ENCODE assay signal across 1 cellular context in the genomic region with DNA sequence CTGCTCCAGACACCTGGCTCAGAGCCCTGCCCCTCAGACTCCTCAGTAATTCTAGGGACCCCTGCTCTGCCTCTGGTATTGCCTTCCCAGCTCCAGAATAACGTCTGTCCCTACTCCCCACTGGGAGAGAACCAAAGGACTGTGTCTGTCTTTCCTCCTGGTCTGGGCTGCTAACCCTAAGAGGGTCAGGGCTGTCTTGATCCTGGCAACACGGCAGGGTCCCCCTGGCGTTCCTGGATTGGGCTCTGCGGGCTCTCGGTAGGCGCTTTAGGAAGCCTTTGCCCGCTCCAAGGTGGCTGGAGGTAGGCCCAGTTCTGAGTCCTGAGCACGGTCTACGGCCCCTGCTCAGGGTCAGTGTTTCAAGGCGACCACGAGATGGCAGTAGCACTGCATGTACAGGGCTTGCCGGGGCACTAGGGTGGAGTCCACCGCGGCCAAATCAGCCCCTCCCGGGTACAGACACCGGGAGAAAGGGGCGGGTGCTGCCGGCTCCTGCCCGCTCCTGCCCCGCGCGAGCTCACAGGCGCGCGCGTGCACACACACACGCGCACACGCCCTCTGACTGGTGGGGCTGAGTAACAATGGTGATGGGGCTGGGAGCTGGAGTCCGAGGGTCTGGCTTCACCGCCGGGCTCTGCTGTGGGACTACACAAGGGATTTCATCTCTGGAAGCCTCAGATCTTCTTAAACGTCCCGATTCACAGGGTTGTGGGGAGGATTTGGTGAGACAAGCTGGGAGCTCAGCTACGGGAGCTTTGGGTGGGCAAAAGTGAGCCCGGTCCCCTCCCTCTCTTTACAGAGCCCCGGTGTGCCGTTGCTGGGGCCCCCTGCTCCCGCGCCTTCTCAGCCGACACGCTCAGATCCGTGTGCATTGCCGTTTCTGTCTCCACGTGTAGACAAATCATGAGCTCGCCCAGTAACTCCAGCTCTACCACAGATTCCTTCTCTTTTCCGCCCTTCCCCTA.
TF ChIP-seq lines count a peak whose summit lies in the region.

No MANE protein-coding gene starts in this region.

TF ChIP-seq in HepG2, 621 proteins besides CTCF, POLR2A, EP300 and RAD21 (continues in another document):
- TF ChIP-seq EHMT2 (IDR thresholded peaks at IDR 0.05; ENCODE audit: borderline replicate concordance, low read depth, low read length) (no peak), ZNF644 (CRISPR knock-in tag; IDR thresholded peaks at IDR 0.05; ENCODE audit: low read depth) (no peak), ZFY (CRISPR knock-in tag; IDR thresholded peaks at IDR 0.05) (peak; percentile 52; the same call in 1 of the 2 replicates), ONECUT2 (CRISPR knock-in tag; IDR thresholded peaks at IDR 0.05) (no peak), KAT7 (CRISPR knock-in tag; IDR thresholded peaks at IDR 0.05; ENCODE audit: borderline replicate concordance) (no peak), ZBTB42 (CRISPR knock-in tag; IDR thresholded peaks at IDR 0.05) (no peak), CAMTA2 (CRISPR knock-in tag; IDR thresholded peaks at IDR 0.05; ENCODE audit: borderline replicate concordance) (no peak), ZNF564 (CRISPR knock-in tag; IDR thresholded peaks at IDR 0.05) (0 out of 2 replicates have a peak, but pooled peaks have one; percentile 56), PCBP2 (optimal IDR thresholded peaks at IDR 0.05; ENCODE audit: low read depth, low read length, poor library complexity, severe bottlenecking) (no peak), HDAC2 (CRISPR knock-in tag; IDR thresholded peaks at IDR 0.05) (peak; percentile 46; the same call in 1 of the 2 replicates), HDAC1 (CRISPR knock-in tag; IDR thresholded peaks at IDR 0.05) (peak; percentile 69), POGZ (CRISPR knock-in tag; IDR thresholded peaks at IDR 0.05) (no peak), ZBTB7A (CRISPR knock-in tag; IDR thresholded peaks at IDR 0.05) (peak; percentile 70), ZNF775 (CRISPR knock-in tag; IDR thresholded peaks at IDR 0.05; ENCODE audit: borderline replicate concordance) (no peak), ZNF354B (CRISPR knock-in tag; IDR thresholded peaks at IDR 0.05) (no peak), DR1 (CRISPR knock-in tag; IDR thresholded peaks at IDR 0.05) (no peak), SMYD3 (CRISPR knock-in tag; IDR thresholded peaks at IDR 0.05) (no peak), ZKSCAN5 (CRISPR knock-in tag; IDR thresholded peaks at IDR 0.05) (no peak), ERF (CRISPR knock-in tag; IDR thresholded peaks at IDR 0.05) (peak; percentile 50; the same call in 1 of the 2 replicates), ZNF337 (CRISPR knock-in tag; IDR thresholded peaks at IDR 0.05; ENCODE audit: borderline replicate concordance, low read depth) (no peak), KDM2A (CRISPR knock-in tag; IDR thresholded peaks at IDR 0.05; ENCODE audit: borderline replicate concordance, low read depth) (peak; percentile 97), ATRX (CRISPR knock-in tag; IDR thresholded peaks at IDR 0.05; ENCODE audit: borderline replicate concordance) (no peak), ZNF83 (CRISPR knock-in tag; IDR thresholded peaks at IDR 0.05; ENCODE audit: borderline replicate concordance) (no peak), ZNF549 (CRISPR knock-in tag; IDR thresholded peaks at IDR 0.05) (no peak), KDM6A (CRISPR knock-in tag; IDR thresholded peaks at IDR 0.05; ENCODE audit: low read depth) (no peak), TBX3 (IDR thresholded peaks at IDR 0.05; ENCODE audit: borderline replicate concordance) (no peak), NFE2L1 (CRISPR knock-in tag; IDR thresholded peaks at IDR 0.05; ENCODE audit: borderline replicate concordance) (no peak)
- TF ChIP-seq, protein P1, sequence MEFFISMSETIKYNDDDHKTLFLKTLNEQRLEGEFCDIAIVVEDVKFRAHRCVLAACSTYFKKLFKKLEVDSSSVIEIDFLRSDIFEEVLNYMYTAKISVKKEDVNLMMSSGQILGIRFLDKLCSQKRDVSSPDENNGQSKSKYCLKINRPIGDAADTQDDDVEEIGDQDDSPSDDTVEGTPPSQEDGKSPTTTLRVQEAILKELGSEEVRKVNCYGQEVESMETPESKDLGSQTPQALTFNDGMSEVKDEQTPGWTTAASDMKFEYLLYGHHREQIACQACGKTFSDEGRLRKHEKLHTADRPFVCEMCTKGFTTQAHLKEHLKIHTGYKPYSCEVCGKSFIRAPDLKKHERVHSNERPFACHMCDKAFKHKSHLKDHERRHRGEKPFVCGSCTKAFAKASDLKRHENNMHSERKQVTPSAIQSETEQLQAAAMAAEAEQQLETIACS (CRISPR knock-in tag; IDR thresholded peaks at IDR 0.05), result peak; percentile 88
- TF ChIP-seq, protein P2, sequence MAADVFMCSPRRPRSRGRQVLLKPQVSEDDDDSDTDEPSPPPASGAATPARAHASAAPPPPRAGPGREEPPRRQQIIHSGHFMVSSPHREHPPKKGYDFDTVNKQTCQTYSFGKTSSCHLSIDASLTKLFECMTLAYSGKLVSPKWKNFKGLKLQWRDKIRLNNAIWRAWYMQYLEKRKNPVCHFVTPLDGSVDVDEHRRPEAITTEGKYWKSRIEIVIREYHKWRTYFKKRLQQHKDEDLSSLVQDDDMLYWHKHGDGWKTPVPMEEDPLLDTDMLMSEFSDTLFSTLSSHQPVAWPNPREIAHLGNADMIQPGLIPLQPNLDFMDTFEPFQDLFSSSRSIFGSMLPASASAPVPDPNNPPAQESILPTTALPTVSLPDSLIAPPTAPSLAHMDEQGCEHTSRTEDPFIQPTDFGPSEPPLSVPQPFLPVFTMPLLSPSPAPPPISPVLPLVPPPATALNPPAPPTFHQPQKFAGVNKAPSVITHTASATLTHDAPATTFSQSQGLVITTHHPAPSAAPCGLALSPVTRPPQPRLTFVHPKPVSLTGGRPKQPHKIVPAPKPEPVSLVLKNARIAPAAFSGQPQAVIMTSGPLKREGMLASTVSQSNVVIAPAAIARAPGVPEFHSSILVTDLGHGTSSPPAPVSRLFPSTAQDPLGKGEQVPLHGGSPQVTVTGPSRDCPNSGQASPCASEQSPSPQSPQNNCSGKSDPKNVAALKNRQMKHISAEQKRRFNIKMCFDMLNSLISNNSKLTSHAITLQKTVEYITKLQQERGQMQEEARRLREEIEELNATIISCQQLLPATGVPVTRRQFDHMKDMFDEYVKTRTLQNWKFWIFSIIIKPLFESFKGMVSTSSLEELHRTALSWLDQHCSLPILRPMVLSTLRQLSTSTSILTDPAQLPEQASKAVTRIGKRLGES (CRISPR knock-in tag; IDR thresholded peaks at IDR 0.05; ENCODE audit: borderline replicate concordance), result no peak
- TF ChIP-seq, protein P3, sequence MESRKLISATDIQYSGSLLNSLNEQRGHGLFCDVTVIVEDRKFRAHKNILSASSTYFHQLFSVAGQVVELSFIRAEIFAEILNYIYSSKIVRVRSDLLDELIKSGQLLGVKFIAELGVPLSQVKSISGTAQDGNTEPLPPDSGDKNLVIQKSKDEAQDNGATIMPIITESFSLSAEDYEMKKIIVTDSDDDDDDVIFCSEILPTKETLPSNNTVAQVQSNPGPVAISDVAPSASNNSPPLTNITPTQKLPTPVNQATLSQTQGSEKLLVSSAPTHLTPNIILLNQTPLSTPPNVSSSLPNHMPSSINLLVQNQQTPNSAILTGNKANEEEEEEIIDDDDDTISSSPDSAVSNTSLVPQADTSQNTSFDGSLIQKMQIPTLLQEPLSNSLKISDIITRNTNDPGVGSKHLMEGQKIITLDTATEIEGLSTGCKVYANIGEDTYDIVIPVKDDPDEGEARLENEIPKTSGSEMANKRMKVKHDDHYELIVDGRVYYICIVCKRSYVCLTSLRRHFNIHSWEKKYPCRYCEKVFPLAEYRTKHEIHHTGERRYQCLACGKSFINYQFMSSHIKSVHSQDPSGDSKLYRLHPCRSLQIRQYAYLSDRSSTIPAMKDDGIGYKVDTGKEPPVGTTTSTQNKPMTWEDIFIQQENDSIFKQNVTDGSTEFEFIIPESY (CRISPR knock-in tag; IDR thresholded peaks at IDR 0.05), result peak; percentile 29; the same call in 1 of the 2 replicates
- TF ChIP-seq, protein P4, sequence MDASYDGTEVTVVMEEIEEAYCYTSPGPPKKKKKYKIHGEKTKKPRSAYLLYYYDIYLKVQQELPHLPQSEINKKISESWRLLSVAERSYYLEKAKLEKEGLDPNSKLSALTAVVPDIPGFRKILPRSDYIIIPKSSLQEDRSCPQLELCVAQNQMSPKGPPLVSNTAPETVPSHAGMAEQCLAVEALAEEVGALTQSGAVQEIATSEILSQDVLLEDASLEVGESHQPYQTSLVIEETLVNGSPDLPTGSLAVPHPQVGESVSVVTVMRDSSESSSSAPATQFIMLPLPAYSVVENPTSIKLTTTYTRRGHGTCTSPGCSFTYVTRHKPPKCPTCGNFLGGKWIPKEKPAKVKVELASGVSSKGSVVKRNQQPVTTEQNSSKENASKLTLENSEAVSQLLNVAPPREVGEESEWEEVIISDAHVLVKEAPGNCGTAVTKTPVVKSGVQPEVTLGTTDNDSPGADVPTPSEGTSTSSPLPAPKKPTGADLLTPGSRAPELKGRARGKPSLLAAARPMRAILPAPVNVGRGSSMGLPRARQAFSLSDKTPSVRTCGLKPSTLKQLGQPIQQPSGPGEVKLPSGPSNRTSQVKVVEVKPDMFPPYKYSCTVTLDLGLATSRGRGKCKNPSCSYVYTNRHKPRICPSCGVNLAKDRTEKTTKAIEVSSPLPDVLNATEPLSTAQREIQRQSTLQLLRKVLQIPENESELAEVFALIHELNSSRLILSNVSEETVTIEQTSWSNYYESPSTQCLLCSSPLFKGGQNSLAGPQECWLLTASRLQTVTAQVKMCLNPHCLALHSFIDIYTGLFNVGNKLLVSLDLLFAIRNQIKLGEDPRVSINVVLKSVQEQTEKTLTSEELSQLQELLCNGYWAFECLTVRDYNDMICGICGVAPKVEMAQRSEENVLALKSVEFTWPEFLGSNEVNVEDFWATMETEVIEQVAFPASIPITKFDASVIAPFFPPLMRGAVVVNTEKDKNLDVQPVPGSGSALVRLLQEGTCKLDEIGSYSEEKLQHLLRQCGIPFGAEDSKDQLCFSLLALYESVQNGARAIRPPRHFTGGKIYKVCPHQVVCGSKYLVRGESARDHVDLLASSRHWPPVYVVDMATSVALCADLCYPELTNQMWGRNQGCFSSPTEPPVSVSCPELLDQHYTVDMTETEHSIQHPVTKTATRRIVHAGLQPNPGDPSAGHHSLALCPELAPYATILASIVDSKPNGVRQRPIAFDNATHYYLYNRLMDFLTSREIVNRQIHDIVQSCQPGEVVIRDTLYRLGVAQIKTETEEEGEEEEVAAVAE (CRISPR knock-in tag; IDR thresholded peaks at IDR 0.05; ENCODE audit: borderline replicate concordance), result no peak
- TF ChIP-seq, protein P5, sequence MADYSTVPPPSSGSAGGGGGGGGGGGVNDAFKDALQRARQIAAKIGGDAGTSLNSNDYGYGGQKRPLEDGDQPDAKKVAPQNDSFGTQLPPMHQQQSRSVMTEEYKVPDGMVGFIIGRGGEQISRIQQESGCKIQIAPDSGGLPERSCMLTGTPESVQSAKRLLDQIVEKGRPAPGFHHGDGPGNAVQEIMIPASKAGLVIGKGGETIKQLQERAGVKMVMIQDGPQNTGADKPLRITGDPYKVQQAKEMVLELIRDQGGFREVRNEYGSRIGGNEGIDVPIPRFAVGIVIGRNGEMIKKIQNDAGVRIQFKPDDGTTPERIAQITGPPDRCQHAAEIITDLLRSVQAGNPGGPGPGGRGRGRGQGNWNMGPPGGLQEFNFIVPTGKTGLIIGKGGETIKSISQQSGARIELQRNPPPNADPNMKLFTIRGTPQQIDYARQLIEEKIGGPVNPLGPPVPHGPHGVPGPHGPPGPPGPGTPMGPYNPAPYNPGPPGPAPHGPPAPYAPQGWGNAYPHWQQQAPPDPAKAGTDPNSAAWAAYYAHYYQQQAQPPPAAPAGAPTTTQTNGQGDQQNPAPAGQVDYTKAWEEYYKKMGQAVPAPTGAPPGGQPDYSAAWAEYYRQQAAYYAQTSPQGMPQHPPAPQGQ (CRISPR knock-in tag; IDR thresholded peaks at IDR 0.05; ENCODE audit: borderline replicate concordance), result no peak
- TF ChIP-seq, protein P6, sequence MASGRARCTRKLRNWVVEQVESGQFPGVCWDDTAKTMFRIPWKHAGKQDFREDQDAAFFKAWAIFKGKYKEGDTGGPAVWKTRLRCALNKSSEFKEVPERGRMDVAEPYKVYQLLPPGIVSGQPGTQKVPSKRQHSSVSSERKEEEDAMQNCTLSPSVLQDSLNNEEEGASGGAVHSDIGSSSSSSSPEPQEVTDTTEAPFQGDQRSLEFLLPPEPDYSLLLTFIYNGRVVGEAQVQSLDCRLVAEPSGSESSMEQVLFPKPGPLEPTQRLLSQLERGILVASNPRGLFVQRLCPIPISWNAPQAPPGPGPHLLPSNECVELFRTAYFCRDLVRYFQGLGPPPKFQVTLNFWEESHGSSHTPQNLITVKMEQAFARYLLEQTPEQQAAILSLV (CRISPR knock-in tag; IDR thresholded peaks at IDR 0.05; ENCODE audit: borderline replicate concordance), result peak; percentile 52; the same call in 1 of the 2 replicates
- TF ChIP-seq, protein P7, sequence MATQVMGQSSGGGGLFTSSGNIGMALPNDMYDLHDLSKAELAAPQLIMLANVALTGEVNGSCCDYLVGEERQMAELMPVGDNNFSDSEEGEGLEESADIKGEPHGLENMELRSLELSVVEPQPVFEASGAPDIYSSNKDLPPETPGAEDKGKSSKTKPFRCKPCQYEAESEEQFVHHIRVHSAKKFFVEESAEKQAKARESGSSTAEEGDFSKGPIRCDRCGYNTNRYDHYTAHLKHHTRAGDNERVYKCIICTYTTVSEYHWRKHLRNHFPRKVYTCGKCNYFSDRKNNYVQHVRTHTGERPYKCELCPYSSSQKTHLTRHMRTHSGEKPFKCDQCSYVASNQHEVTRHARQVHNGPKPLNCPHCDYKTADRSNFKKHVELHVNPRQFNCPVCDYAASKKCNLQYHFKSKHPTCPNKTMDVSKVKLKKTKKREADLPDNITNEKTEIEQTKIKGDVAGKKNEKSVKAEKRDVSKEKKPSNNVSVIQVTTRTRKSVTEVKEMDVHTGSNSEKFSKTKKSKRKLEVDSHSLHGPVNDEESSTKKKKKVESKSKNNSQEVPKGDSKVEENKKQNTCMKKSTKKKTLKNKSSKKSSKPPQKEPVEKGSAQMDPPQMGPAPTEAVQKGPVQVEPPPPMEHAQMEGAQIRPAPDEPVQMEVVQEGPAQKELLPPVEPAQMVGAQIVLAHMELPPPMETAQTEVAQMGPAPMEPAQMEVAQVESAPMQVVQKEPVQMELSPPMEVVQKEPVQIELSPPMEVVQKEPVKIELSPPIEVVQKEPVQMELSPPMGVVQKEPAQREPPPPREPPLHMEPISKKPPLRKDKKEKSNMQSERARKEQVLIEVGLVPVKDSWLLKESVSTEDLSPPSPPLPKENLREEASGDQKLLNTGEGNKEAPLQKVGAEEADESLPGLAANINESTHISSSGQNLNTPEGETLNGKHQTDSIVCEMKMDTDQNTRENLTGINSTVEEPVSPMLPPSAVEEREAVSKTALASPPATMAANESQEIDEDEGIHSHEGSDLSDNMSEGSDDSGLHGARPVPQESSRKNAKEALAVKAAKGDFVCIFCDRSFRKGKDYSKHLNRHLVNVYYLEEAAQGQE (IDR thresholded peaks at IDR 0.05; ENCODE audit: borderline replicate concordance in 1 of 2, low read depth in 1 of 2, low read length in 2 of 2), result no peak
- TF ChIP-seq, protein P8, sequence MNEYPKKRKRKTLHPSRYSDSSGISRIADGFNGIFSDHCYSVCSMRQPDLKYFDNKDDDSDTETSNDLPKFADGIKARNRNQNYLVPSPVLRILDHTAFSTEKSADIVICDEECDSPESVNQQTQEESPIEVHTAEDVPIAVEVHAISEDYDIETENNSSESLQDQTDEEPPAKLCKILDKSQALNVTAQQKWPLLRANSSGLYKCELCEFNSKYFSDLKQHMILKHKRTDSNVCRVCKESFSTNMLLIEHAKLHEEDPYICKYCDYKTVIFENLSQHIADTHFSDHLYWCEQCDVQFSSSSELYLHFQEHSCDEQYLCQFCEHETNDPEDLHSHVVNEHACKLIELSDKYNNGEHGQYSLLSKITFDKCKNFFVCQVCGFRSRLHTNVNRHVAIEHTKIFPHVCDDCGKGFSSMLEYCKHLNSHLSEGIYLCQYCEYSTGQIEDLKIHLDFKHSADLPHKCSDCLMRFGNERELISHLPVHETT (CRISPR knock-in tag; conservative IDR thresholded peaks at IDR 0.05), result no peak; the same call in 1 of the 2 replicates
